12 cellular contexts compared by ENCODE assay signal in the genomic region with DNA sequence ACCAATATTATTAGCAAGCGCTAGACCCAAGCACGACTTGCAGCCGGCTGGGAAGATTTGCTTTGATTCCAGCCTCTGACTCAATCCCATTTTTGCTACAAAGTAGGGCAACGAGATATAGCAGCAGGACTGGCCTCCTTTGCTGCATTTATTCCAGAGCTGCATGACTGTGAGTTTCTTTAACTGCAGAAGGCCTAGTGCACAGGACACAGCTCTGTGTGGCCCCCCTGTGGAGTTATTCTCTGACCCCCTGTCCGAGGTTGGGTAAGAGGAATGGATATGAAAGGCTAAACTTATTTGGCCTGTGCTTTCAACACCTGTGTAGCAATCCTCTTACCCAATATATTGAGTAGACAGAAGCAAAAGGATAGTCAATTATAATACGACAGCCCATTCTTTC.
"Had no signal": no experiment of that assay in that cellular context is flagged by ENCODE, and none has a peak within 500 bp of the region (broad histone marks: within the 10 kb centered on the region; RNA-seq: fewer than 3 reads in every experiment).

No MANE protein-coding gene starts in this region.

- H3K36me3 ChIP-seq: pancreas, thyroid gland had no signal

- H3K9me3 ChIP-seq: pancreas, thyroid gland had no signal

- H3K27me3 ChIP-seq: pancreas, thyroid gland had no signal

- ATAC-seq: left colon, pancreas had no signal

- H3K27ac ChIP-seq: pancreas, thyroid gland had no signal

- H3K4me3 ChIP-seq: pancreas, thyroid gland had no signal

- DNase-seq: activated CD4-positive, alpha-beta T cell treated with anti-CD3 and anti-CD28 coated beads for 1 hour; activated CD4-positive, alpha-beta T cell treated with anti-CD3 and anti-CD28 coated beads, Interleukin-2, amount 50 U/mL, for 4 hours; activated naive CD4-positive, alpha-beta T cell; activated naive CD8-positive, alpha-beta T cell treated with anti-CD3 and anti-CD28 coated beads, Interleukin-2, amount 10 ng/mL, durations not matched to agents 7 days and 5 days; activated T-cell treated with anti-CD3 and anti-CD28 coated beads for 4 hours; aorta; left colon; mammary epithelial cell; pancreas; stimulated activated CD4-positive, alpha-beta T cell treated with anti-CD3 and anti-CD28 coated beads, Interleukin-12 subunit alpha, Interleukin-12 subunit beta, amount 100 ng/mL, for 4 hours; stimulated activated CD4-positive, alpha-beta T cell treated with anti-CD3 and anti-CD28 coated beads, Interleukin-2, amount 100 ng/mL, for 24 hours; thyroid gland had no signal

- H3K4me1 ChIP-seq: pancreas, thyroid gland had no signal
